In the genomic region with DNA sequence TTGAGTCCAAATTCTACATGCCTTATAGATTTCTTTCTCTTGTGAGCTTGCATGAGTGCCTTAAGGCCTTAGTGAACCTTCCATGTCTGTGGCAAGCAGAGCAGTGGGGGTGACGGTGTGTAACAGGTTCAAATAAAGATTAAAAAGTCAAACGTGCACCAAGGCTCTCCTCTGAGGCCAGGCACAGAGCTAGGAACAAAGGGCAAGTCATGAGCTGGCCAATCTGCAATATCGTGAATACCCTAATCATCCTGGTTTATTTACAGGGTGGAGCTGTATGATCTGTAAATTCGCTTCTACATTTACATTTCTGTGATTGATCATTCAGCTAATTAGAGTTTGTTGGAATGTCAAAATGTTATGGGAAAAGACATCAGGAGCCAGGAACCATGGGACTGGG, we compare ENCODE assay signal across 22 cellular contexts.
DNase-seq lines count a peak whose midpoint lies in the region; ATAC-seq and TF ChIP-seq lines count a peak whose summit lies in the region.
"Had no signal": no experiment of that assay in that cellular context is flagged by ENCODE, and none has a peak within 500 bp of the region (broad histone marks: within the 10 kb centered on the region; RNA-seq: fewer than 3 reads in every experiment).

No MANE protein-coding gene starts in this region.

- DNase-seq in H9 (no peak), T-helper 17 cell (no peak), mucosa of descending colon (peak in 1 of 3 donors; percentile 29), NOMO-1 treated with DMSO at 0.1 percent for 48 hours (lab: John Stamatoyannopoulos, UW; ENCODE audit: unreplicated experiment) (no peak)
- no peak for DNase-seq in activated CD4-positive, alpha-beta memory T cell treated with anti-CD3 and anti-CD28 coated beads for 36 hours
- DNase-seq: 8988T; ACHN; AML-193; BE2C; CD4-positive, alpha-beta T cell; CD8-positive, alpha-beta memory T cell; DMS 273 treated with DMSO at 0.1 percent for 48 hours; DMS53; DMS79 treated with DMSO at 0.1 percent for 48 hours; GF-D8; HFFc6 had no signal

- H3K4ac ChIP-seq in H9 (ENCODE audit: low read depth, low read length): no peak overlapping the region

- no peak overlapping the region for H2BK20ac ChIP-seq in H9 (ENCODE audit: low read depth, low read length, poor library complexity, severe bottlenecking)

- H3K23ac ChIP-seq in H9 (ENCODE audit: insufficient read length, low read depth, low read length): no peak overlapping the region

- no peaks in the 10 kb centered on the region for H3K27me3 ChIP-seq in H9 (ENCODE audit: insufficient read depth, low read length)
- H3K27me3 ChIP-seq: BLaER1 treated with 17β-estradiol and CSF1 and Interleukin-3, amounts not matched to agents 10 nM and 100 nM had no signal

- CTCF ChIA-PET in activated CD4-positive, alpha-beta memory T cell treated with anti-CD3 and anti-CD28 coated beads for 36 hours (lab: Charles Lee): no interaction called here

- H2BK120ac ChIP-seq in H9 (ENCODE audit: low read depth, low read length, poor library complexity, severe bottlenecking): no peak overlapping the region

- H3K27me3 Mint-ChIP-seq in H9 (ENCODE audit: low read depth) (peaks cover 1% of the 10 kb centered on the region), T-helper 17 cell (no peaks in the 10 kb centered on the region)
- H3K27me3 Mint-ChIP-seq in activated CD4-positive, alpha-beta memory T cell treated with anti-CD3 and anti-CD28 coated beads for 36 hours: no peaks in the 10 kb centered on the region
- H3K27me3 Mint-ChIP-seq: CD4-positive, alpha-beta T cell had no signal

- TF ChIP-seq CTCF in H9 (conservative IDR thresholded peaks at IDR 0.05) (no peak), mucosa of descending colon (IDR thresholded peaks at IDR 0.05) (no peak)

- H4K5ac ChIP-seq in H9 (ENCODE audit: insufficient read length, low read depth, low read length): no peak overlapping the region

- no peak overlapping the region for H3T11ph ChIP-seq in H9 (ENCODE audit: low read length)

- H3K36me3 ChIP-seq in mucosa of descending colon (ENCODE audit: low read depth): no peaks in the 10 kb centered on the region
- H3K36me3 ChIP-seq: BE2C; BLaER1 treated with 17β-estradiol and CSF1 and Interleukin-3, amounts not matched to agents 10 nM and 100 nM; HAP-1 had no signal

- no peaks in the 10 kb centered on the region for H3K79me1 ChIP-seq in H9 (ENCODE audit: insufficient read depth, low read depth, low read length, poor library complexity, severe bottlenecking)

- ATAC-seq in T-helper 17 cell (no peak), mucosa of descending colon (peak; percentile 76), HG02571 (IDR thresholded peaks at IDR 0.05; ENCODE audit: unreplicated experiment) (no peak)
- ATAC-seq: A549, GM23338 had no signal

- no peak overlapping the region for H2BK12ac ChIP-seq in H9 (ENCODE audit: insufficient read length, low read depth, low read length)

- 0 out of 2 replicates have a peak overlapping the region, but pooled peaks have one; percentile 29 for H2BK15ac ChIP-seq in H9 (ENCODE audit: low read depth, low read length)

- no CpG with 5 or more reads among the region's 4 CpGs for WGBS in H9 (ENCODE audit: extremely low coverage, insufficient read length, low lambda C conversion rate)

- no peak overlapping the region for H4K91ac ChIP-seq in H9 (ENCODE audit: insufficient read length, low read depth, low read length)

- H3K9me3 ChIP-seq in H9 (ENCODE audit: control insufficient read depth, low read depth, low read length) (no peaks in the 10 kb centered on the region), T-helper 17 cell (ENCODE audit: control insufficient read depth, low read length, poor library complexity, severe bottlenecking) (no peaks in the 10 kb centered on the region), mucosa of descending colon (no peaks in the 10 kb centered on the region)
- H3K9me3 ChIP-seq: A549, BE2C, HAP-1 had no signal

- H3K56ac ChIP-seq in H9 (ENCODE audit: insufficient read length, low read depth, low read length): no peak overlapping the region

- no peak overlapping the region for H3K4me2 ChIP-seq in H9 (ENCODE audit: insufficient read depth, insufficient read length, low read length)
- H3K4me2 ChIP-seq: A549; BLaER1 treated with 17β-estradiol and CSF1 and Interleukin-3, amounts not matched to agents 10 nM and 100 nM; GM23338 had no signal

- no peak overlapping the region for H4K8ac ChIP-seq in H9 (replicated peaks; ENCODE audit: insufficient read length, low read depth, low read length)

- POLR2A ChIA-PET in activated CD4-positive, alpha-beta memory T cell treated with anti-CD3 and anti-CD28 coated beads for 36 hours (lab: Charles Lee): no interaction called here

- no peak overlapping the region for H2AFZ ChIP-seq in H9 (ENCODE audit: low read length)
- H2AFZ ChIP-seq: GM23338 had no signal

- H3K79me2 ChIP-seq in H9 (ENCODE audit: insufficient read depth, low read length): no peaks in the 10 kb centered on the region

- no peaks in the 10 kb centered on the region for H3K9me3 Mint-ChIP-seq in H9
- peaks cover 10% of the 10 kb centered on the region for H3K9me3 Mint-ChIP-seq in activated CD4-positive, alpha-beta memory T cell treated with anti-CD3 and anti-CD28 coated beads for 36 hours
- H3K9me3 Mint-ChIP-seq: CD4-positive, alpha-beta T cell; GM23338; HFFc6 had no signal

- no peaks in the 10 kb centered on the region for H4K20me1 ChIP-seq in H9 (ENCODE audit: control insufficient read depth, insufficient read depth, insufficient read length)

- no peak overlapping the region for H3K27ac ChIP-seq in H9 (ENCODE audit: insufficient read length, low read depth, low read length)
- H3K27ac ChIP-seq: A549; BLaER1 treated with 17β-estradiol and CSF1 and Interleukin-3, amounts not matched to agents 10 nM and 100 nM had no signal

- no peak overlapping the region for H3K27ac Mint-ChIP-seq in H9
- H3K27ac Mint-ChIP-seq in T-helper 17 cell: peak overlapping the region; percentile 41
- no peak overlapping the region for H3K27ac Mint-ChIP-seq in activated CD4-positive, alpha-beta memory T cell treated with anti-CD3 and anti-CD28 coated beads for 36 hours
- H3K27ac Mint-ChIP-seq: CD14-positive monocyte; CD4-positive, alpha-beta T cell; CD8-positive, alpha-beta memory T cell; GM23338; HFFc6 had no signal

- no peak overlapping the region for H3K9ac ChIP-seq in H9 (ENCODE audit: extremely low read depth, insufficient read length, low read length)
- H3K9ac ChIP-seq: BLaER1 treated with 17β-estradiol and CSF1 and Interleukin-3, amounts not matched to agents 10 nM and 100 nM had no signal

- H3K4me3 Mint-ChIP-seq in H9: no peak overlapping the region
- H3K4me3 Mint-ChIP-seq in T-helper 17 cell: no peak overlapping the region
- H3K4me3 Mint-ChIP-seq in activated CD4-positive, alpha-beta memory T cell treated with anti-CD3 and anti-CD28 coated beads for 36 hours: no peak overlapping the region
- H3K4me3 Mint-ChIP-seq: CD14-positive monocyte; CD4-positive, alpha-beta T cell; CD8-positive, alpha-beta memory T cell; GM23338; HFFc6 had no signal

- H3K36me3 Mint-ChIP-seq in H9 (ENCODE audit: insufficient read depth in 1 of 3, low read depth in 3 of 3) (no peaks in the 10 kb centered on the region), T-helper 17 cell (ENCODE audit: low read depth) (peaks cover 2% of the 10 kb centered on the region)
- no peaks in the 10 kb centered on the region for H3K36me3 Mint-ChIP-seq in activated CD4-positive, alpha-beta memory T cell treated with anti-CD3 and anti-CD28 coated beads for 36 hours
- H3K36me3 Mint-ChIP-seq: CD14-positive monocyte had no signal

- intact Hi-C loops in mucosa of descending colon (cut with DNase I, micrococcal nuclease): no loop called here
- intact Hi-C loops in activated CD4-positive, alpha-beta memory T cell treated with anti-CD3 and anti-CD28 coated beads for 36 hours (cut with micrococcal nuclease): no loop called here

- H3K4me1 ChIP-seq in H9 (ENCODE audit: insufficient read depth, low read length) (no peaks in the 10 kb centered on the region), mucosa of descending colon (ENCODE audit: low read depth) (peaks cover 13% of the 10 kb centered on the region)
- H3K4me1 ChIP-seq: A549, BE2C, HAP-1 had no signal

- no peak overlapping the region for H2BK5ac ChIP-seq in H9 (ENCODE audit: insufficient read length, low read length)

- H3K4me3 ChIP-seq in mucosa of descending colon: no peak overlapping the region
- H3K4me3 ChIP-seq: A549; BLaER1 treated with 17β-estradiol and CSF1 and Interleukin-3, amounts not matched to agents 10 nM and 100 nM; GM23338; HAP-1 had no signal

- no peaks in the 10 kb centered on the region for H3K23me2 ChIP-seq in H9 (ENCODE audit: insufficient read length, low read depth, low read length, poor library complexity, severe bottlenecking)

- peaks cover 4 to 6% of the 10 kb centered on the region in 2 experiments; a peak in 2 of 4 replicates for H3K4me1 Mint-ChIP-seq in H9
- peaks cover 3% of the 10 kb centered on the region for H3K4me1 Mint-ChIP-seq in T-helper 17 cell
- H3K4me1 Mint-ChIP-seq in activated CD4-positive, alpha-beta memory T cell treated with anti-CD3 and anti-CD28 coated beads for 36 hours (ENCODE audit: low read depth): no peaks in the 10 kb centered on the region
- H3K4me1 Mint-ChIP-seq: CD8-positive, alpha-beta memory T cell; GM23338 had no signal

- no peak overlapping the region for H3K18ac ChIP-seq in H9 (ENCODE audit: insufficient read length, low read depth, low read length)

- 0 out of 2 replicates have a peak overlapping the region, but pooled peaks have one; percentile 50 for H3K14ac ChIP-seq in H9 (ENCODE audit: insufficient read depth, low read length)

- no peak overlapping the region for H2AK5ac ChIP-seq in H9 (ENCODE audit: insufficient read length, low read length)
